In genomic region chr7:94008537-94008936, GRCh38 we compare ENCODE assay signal across 1 cellular context.
TF ChIP-seq lines count a peak whose summit lies in the region.

No MANE protein-coding gene starts in this region.

TF ChIP-seq in IMR-90, 13 proteins besides CTCF, POLR2A, EP300 and RAD21:
- TF ChIP-seq FOS (IDR thresholded peaks at IDR 0.05; ENCODE audit: low read depth, low read length): no peak
- TF ChIP-seq, protein P1, sequence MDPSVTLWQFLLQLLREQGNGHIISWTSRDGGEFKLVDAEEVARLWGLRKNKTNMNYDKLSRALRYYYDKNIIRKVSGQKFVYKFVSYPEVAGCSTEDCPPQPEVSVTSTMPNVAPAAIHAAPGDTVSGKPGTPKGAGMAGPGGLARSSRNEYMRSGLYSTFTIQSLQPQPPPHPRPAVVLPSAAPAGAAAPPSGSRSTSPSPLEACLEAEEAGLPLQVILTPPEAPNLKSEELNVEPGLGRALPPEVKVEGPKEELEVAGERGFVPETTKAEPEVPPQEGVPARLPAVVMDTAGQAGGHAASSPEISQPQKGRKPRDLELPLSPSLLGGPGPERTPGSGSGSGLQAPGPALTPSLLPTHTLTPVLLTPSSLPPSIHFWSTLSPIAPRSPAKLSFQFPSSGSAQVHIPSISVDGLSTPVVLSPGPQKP (IDR thresholded peaks at IDR 0.05; ENCODE audit: borderline replicate concordance, low read depth, low read length): no peak
- TF ChIP-seq, protein P2, sequence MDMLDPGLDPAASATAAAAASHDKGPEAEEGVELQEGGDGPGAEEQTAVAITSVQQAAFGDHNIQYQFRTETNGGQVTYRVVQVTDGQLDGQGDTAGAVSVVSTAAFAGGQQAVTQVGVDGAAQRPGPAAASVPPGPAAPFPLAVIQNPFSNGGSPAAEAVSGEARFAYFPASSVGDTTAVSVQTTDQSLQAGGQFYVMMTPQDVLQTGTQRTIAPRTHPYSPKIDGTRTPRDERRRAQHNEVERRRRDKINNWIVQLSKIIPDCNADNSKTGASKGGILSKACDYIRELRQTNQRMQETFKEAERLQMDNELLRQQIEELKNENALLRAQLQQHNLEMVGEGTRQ (IDR thresholded peaks at IDR 0.05; ENCODE audit: low read depth, low read length): no peak
- no peak for TF ChIP-seq RFX5 (IDR thresholded peaks at IDR 0.05; ENCODE audit: low read depth, low read length)
- TF ChIP-seq BHLHE40 (IDR thresholded peaks at IDR 0.05; ENCODE audit: low read depth, low read length): no peak
- TF ChIP-seq RCOR1 (IDR thresholded peaks at IDR 0.05; ENCODE audit: insufficient replicate concordance, low read length): no peak
- TF ChIP-seq NFE2L2 (IDR thresholded peaks at IDR 0.05; ENCODE audit: low read depth, low read length): no peak
- no peak for TF ChIP-seq CEBPB (IDR thresholded peaks at IDR 0.05; ENCODE audit: low read depth, low read length)
- TF ChIP-seq SMC3 (IDR thresholded peaks at IDR 0.05; ENCODE audit: low read depth, low read length): no peak
- no peak for TF ChIP-seq MAFK (IDR thresholded peaks at IDR 0.05; ENCODE audit: low read depth, low read length)
